10 cellular contexts compared by ENCODE assay signal in genomic region chrY:2935606-2936521, GRCh38. TPM values are rescaled to one million over a fixed set of nuclear protein-coding genes. Genes with fewer than 3 reads are reported as not detected.
DNase-seq lines count a peak whose midpoint lies in the region; ATAC-seq and TF ChIP-seq lines count a peak whose summit lies in the region.
"Had no signal": no experiment of that assay in that cellular context is flagged by ENCODE, and none has a peak within 500 bp of the region (broad histone marks: within the 10 kb centered on the region; RNA-seq: fewer than 3 reads in every experiment).

No MANE protein-coding gene starts in this region.

- H3K4me3 ChIP-seq in esophagus muscularis mucosa = peak overlapping the region in 2 of 4 donors; percentile 67 to 68
- peak overlapping the region; percentile 64 for H3K4me3 ChIP-seq in skeletal muscle cell (ENCODE audit: low read depth, low read length)

- TF ChIP-seq EP300 in esophagus muscularis mucosa (IDR thresholded peaks at IDR 0.05) = no peak

- ATAC-seq in HG03460 (IDR thresholded peaks at IDR 0.05; ENCODE audit: unreplicated experiment) (peak; percentile 77), WTC11 (peak; percentile 84), GM19463 (IDR thresholded peaks at IDR 0.05; ENCODE audit: unreplicated experiment) (no peak)

- peaks cover 0 to 51% (median 14%) of the 10 kb centered on the region in 4 donors for H3K4me1 ChIP-seq in esophagus muscularis mucosa

- peaks cover 0 to 4% (median 0%) of the 10 kb centered on the region in 4 donors for H3K36me3 ChIP-seq in esophagus muscularis mucosa

- TF ChIP-seq CTCF in GM10266 (IDR thresholded peaks at IDR 0.05; ENCODE audit: control insufficient read depth, insufficient read depth, low read depth, missing control alignments) (peak; percentile 83), WTC11 (IDR thresholded peaks at IDR 0.05) (peak; percentile 39; the same call in 1 of the 2 replicates), esophagus muscularis mucosa (IDR thresholded peaks at IDR 0.05) (peak in 1 of 3 experiments; percentile 73)

- no CpG with 5 or more reads among the region's 74 CpGs for WGBS in esophagus muscularis mucosa

- H3K4me3 Mint-ChIP-seq in WTC11 = peak overlapping the region; percentile 80

- CTCF ChIA-PET in WTC11 (lab: Charles Lee) = no interaction called here

- no peaks in the 10 kb centered on the region for H3K27me3 Mint-ChIP-seq in WTC11 (ENCODE audit: low read depth)
- H3K27me3 Mint-ChIP-seq: naive B cell had no signal

- no peak for TF ChIP-seq POLR2A in esophagus muscularis mucosa (IDR thresholded peaks at IDR 0.05; ENCODE audit: low read depth)

- POLR2A ChIA-PET in WTC11 (lab: Charles Lee) = interaction anchor here (0.6 kb wide), 1 partner anchor 11 kb away, joined by 3 read pairs; no protein-coding TSS in a partner anchor

- peak overlapping the region; percentile 100 for H3K27ac Mint-ChIP-seq in WTC11

- DNase-seq in GM10266 (ENCODE audit: extremely low spot score) (peak; percentile 71), WTC11 (ENCODE audit: low spot score) (peak; percentile 84), esophagus muscularis mucosa (ENCODE audit: extremely low spot score) (peak; percentile 93), skeletal muscle cell (ENCODE audit: low read depth) (peak; percentile 67), SW 1271 (lab: John Stamatoyannopoulos, UW) (no peak), activated gamma-delta T cell treated with Interleukin-2 at 50 U/mL for 16 hours (no peak)
- DNase-seq: naive B cell had no signal

- no peaks in the 10 kb centered on the region for H3K36me3 Mint-ChIP-seq in WTC11
- H3K36me3 Mint-ChIP-seq: naive B cell had no signal

- intact Hi-C loops in esophagus muscularis mucosa (cut with DNase I) = no loop called here

- no peaks in the 10 kb centered on the region for H3K27me3 ChIP-seq in esophagus muscularis mucosa

- peak overlapping the region in 2 of 4 donors; percentile 97 to 98 for H3K27ac ChIP-seq in esophagus muscularis mucosa (replicated peaks in 1 of 4)
- H3K27ac ChIP-seq: KMS-11 had no signal

- peaks cover 22% of the 10 kb centered on the region for H3K4me1 Mint-ChIP-seq in WTC11

- no peaks in the 10 kb centered on the region for H3K9me3 Mint-ChIP-seq in WTC11
- H3K9me3 Mint-ChIP-seq: naive B cell had no signal

- no peaks in the 10 kb centered on the region for H3K9me3 ChIP-seq in esophagus muscularis mucosa

TF ChIP-seq in WTC11, 78 proteins besides CTCF, POLR2A, EP300 and RAD21:
- TF ChIP-seq SOX15 (CRISPR knock-in tag; IDR thresholded peaks at IDR 0.05) (no peak), TEAD1 (CRISPR knock-in tag; IDR thresholded peaks at IDR 0.05) (no peak), ZNF317 (CRISPR knock-in tag; IDR thresholded peaks at IDR 0.05; ENCODE audit: borderline replicate concordance, low read depth) (no peak), PRRX2 (CRISPR knock-in tag; IDR thresholded peaks at IDR 0.05) (no peak), NFE2L1 (CRISPR knock-in tag; IDR thresholded peaks at IDR 0.05) (0 out of 2 replicates have a peak, but pooled peaks have one; percentile 49), SP1 (CRISPR knock-in tag; conservative IDR thresholded peaks at IDR 0.05) (peak; percentile 36; the same call in 1 of the 2 replicates), ZMAT4 (CRISPR knock-in tag; IDR thresholded peaks at IDR 0.05) (no peak), CBFB (CRISPR knock-in tag; IDR thresholded peaks at IDR 0.05; ENCODE audit: low read depth) (no peak), FOXJ3 (CRISPR knock-in tag; IDR thresholded peaks at IDR 0.05; ENCODE audit: borderline replicate concordance) (no peak), ZNF232 (CRISPR knock-in tag; IDR thresholded peaks at IDR 0.05) (0 out of 2 replicates have a peak, but pooled peaks have one; percentile 16)
- TF ChIP-seq, protein P1, sequence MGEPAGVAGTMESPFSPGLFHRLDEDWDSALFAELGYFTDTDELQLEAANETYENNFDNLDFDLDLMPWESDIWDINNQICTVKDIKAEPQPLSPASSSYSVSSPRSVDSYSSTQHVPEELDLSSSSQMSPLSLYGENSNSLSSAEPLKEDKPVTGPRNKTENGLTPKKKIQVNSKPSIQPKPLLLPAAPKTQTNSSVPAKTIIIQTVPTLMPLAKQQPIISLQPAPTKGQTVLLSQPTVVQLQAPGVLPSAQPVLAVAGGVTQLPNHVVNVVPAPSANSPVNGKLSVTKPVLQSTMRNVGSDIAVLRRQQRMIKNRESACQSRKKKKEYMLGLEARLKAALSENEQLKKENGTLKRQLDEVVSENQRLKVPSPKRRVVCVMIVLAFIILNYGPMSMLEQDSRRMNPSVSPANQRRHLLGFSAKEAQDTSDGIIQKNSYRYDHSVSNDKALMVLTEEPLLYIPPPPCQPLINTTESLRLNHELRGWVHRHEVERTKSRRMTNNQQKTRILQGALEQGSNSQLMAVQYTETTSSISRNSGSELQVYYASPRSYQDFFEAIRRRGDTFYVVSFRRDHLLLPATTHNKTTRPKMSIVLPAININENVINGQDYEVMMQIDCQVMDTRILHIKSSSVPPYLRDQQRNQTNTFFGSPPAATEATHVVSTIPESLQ (CRISPR knock-in tag; IDR thresholded peaks at IDR 0.05) = no peak
- TF ChIP-seq, protein P2, sequence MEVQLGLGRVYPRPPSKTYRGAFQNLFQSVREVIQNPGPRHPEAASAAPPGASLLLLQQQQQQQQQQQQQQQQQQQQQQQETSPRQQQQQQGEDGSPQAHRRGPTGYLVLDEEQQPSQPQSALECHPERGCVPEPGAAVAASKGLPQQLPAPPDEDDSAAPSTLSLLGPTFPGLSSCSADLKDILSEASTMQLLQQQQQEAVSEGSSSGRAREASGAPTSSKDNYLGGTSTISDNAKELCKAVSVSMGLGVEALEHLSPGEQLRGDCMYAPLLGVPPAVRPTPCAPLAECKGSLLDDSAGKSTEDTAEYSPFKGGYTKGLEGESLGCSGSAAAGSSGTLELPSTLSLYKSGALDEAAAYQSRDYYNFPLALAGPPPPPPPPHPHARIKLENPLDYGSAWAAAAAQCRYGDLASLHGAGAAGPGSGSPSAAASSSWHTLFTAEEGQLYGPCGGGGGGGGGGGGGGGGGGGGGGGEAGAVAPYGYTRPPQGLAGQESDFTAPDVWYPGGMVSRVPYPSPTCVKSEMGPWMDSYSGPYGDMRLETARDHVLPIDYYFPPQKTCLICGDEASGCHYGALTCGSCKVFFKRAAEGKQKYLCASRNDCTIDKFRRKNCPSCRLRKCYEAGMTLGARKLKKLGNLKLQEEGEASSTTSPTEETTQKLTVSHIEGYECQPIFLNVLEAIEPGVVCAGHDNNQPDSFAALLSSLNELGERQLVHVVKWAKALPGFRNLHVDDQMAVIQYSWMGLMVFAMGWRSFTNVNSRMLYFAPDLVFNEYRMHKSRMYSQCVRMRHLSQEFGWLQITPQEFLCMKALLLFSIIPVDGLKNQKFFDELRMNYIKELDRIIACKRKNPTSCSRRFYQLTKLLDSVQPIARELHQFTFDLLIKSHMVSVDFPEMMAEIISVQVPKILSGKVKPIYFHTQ (CRISPR knock-in tag; IDR thresholded peaks at IDR 0.05) = no peak

RNA-seq across cellular contexts. Expression of gene ZFY, which starts 0.7 kb away (rescaled TPM):
- total RNA-seq in WTC11 (2021) (6.0 to 8.4 TPM (median 7.7 TPM) in 3 replicates), esophagus muscularis mucosa (10 to 100 TPM in 2 of 4 donors, under 1 TPM in 1, not detected in 1; 0.06 to 24.9 (median 16.6) TPM)

Comparison
In these comparisons a context has a peak if more than half of its experiments do, and no peak if none do; other contexts are left out.
1. DNase-seq: peak in GM10266 (single experiment), WTC11 (single experiment), esophagus muscularis mucosa (single experiment) and skeletal muscle cell (single experiment); none in SW 1271 (0 of 2) and activated gamma-delta T cell treated with Interleukin-2 at 50 U/mL for 16 hours (single experiment).